In genomic region chr17:76261421-76262215, GRCh38 we compare ENCODE assay signal across 9 cellular contexts. TPM values are rescaled to one million over a fixed set of nuclear protein-coding genes. Genes with fewer than 3 reads are reported as not detected.
DNase-seq lines count a peak whose midpoint lies in the region; ATAC-seq and TF ChIP-seq lines count a peak whose summit lies in the region.
"Had no signal": no experiment of that assay in that cellular context is flagged by ENCODE, and none has a peak within 500 bp of the region (broad histone marks: within the 10 kb centered on the region; RNA-seq: fewer than 3 reads in every experiment).

No MANE protein-coding gene starts in this region.

- H3K4me1 Mint-ChIP-seq in Calu3 (ENCODE audit: low read depth, unreplicated experiment) (peaks cover 56% of the 10 kb centered on the region), IgD-negative memory B cell (peaks cover 40 to 47% (median 45%) of the 10 kb centered on the region in 3 donors), nephron (peaks cover 23% of the 10 kb centered on the region)

- CTCF ChIA-PET in Calu3 (lab: Charles Lee) = interaction anchor here (0.7 to 1.5 kb wide), 6 partner anchors 10 to 258 kb away, joined by 3 to 5 read pairs (median 3); partner anchors contain the start of gene PRPSAP1

- H3K36me3 ChIP-seq in brain microvascular endothelial cell (replicated peaks) = no peaks in the 10 kb centered on the region

- no peak for DNase-seq in Calu3
- peak; percentile 49 for DNase-seq in brain microvascular endothelial cell
- DNase-seq in superior temporal gyrus (ENCODE audit: extremely low spot score) = no peak
- DNase-seq: activated CD4-positive, alpha-beta T cell treated with anti-CD3 and anti-CD28 coated beads, Interleukin-2, amount 50 U/mL, for 48 hours had no signal

- H3K27ac ChIP-seq in brain microvascular endothelial cell = no peak overlapping the region

- BruUV-seq in Calu3 (replicated peaks; lab: Mats Ljungman, UMichigan) = no TSS peak

- no peak for ATAC-seq in GM18517 (IDR thresholded peaks at IDR 0.05; ENCODE audit: unreplicated experiment)
- ATAC-seq in HG02571 (IDR thresholded peaks at IDR 0.05; ENCODE audit: unreplicated experiment) = no peak
- no peak for ATAC-seq in GM18861 (IDR thresholded peaks at IDR 0.05; ENCODE audit: unreplicated experiment)

- no peaks in the 10 kb centered on the region for H3K27me3 ChIP-seq in brain microvascular endothelial cell (replicated peaks)

- in situ Hi-C loops in brain microvascular endothelial cell (cut with HindIII; ENCODE audit: low pct_ligation_motif_present, low sequenced_read_pairs) = loop anchor here (25.0 kb wide), 1 partner anchor 99 kb away; no protein-coding TSS in a partner anchor

- H3K36me3 Mint-ChIP-seq in Calu3 (ENCODE audit: insufficient read depth, unreplicated experiment) = peaks cover 47% of the 10 kb centered on the region
- no peaks in the 10 kb centered on the region for H3K36me3 Mint-ChIP-seq in IgD-negative memory B cell
- H3K36me3 Mint-ChIP-seq in nephron (ENCODE audit: low read depth) = no peaks in the 10 kb centered on the region

- H3K9me3 Mint-ChIP-seq in Calu3 (ENCODE audit: low read depth, unreplicated experiment) (no peaks in the 10 kb centered on the region), IgD-negative memory B cell (no peaks in the 10 kb centered on the region), nephron (no peaks in the 10 kb centered on the region)

- intact Hi-C loops in Calu3 (cut with micrococcal nuclease; ENCODE audit: unreplicated experiment) = no loop called here

- H3K27me3 Mint-ChIP-seq in Calu3 (ENCODE audit: unreplicated experiment) = no peaks in the 10 kb centered on the region
- H3K27me3 Mint-ChIP-seq in IgD-negative memory B cell = no peaks in the 10 kb centered on the region
- no peaks in the 10 kb centered on the region for H3K27me3 Mint-ChIP-seq in nephron (ENCODE audit: low read depth)

- no peak for TF ChIP-seq CTCF in Calu3 (IDR thresholded peaks at IDR 0.05; ENCODE audit: unreplicated experiment)
- TF ChIP-seq CTCF in brain microvascular endothelial cell (IDR thresholded peaks at IDR 0.05; ENCODE audit: low read depth, low read length, missing control alignments) = no peak
- no peak for TF ChIP-seq CTCF in nephron (IDR thresholded peaks at IDR 0.05; ENCODE audit: unreplicated experiment in 3 of 3)

- H3K4me3 Mint-ChIP-seq in Calu3 (ENCODE audit: low read depth, unreplicated experiment) = no peak overlapping the region
- H3K4me3 Mint-ChIP-seq in IgD-negative memory B cell = peak overlapping the region; percentile 60 to 89 (median 84)
- H3K4me3 Mint-ChIP-seq in nephron = no peak overlapping the region

- no peak overlapping the region for H3K4me3 ChIP-seq in brain microvascular endothelial cell (ENCODE audit: low read depth, low read length)

- H3K27ac Mint-ChIP-seq in Calu3 (ENCODE audit: unreplicated experiment) (peak overlapping the region; percentile 93), IgD-negative memory B cell (peak overlapping the region; percentile 88 to 100 (median 89)), nephron (peak overlapping the region in 2 of 3 experiments; percentile 77 to 98)

RNA-seq across cellular contexts. Expression of gene UBALD2, which starts 3.5 kb away (rescaled TPM):
- total RNA-seq in Calu3 (2022) = 74.3 and 87.9 TPM in 2 replicates
- 4.3 TPM for polyA plus RNA-seq in IgD-negative memory B cell

RNA-seq across cellular contexts. Expression of gene RNF157, which starts 21.3 kb away (rescaled TPM):
- total RNA-seq in Calu3 (2022) = 15.3 and 17.6 TPM in 2 replicates
- 0.43 TPM for polyA plus RNA-seq in IgD-negative memory B cell

RNA-seq across cellular contexts. Expression of gene QRICH2, which starts 46.5 kb away (rescaled TPM):
- total RNA-seq in Calu3 (2022) = 3.0 and 3.9 TPM in 2 replicates
- polyA plus RNA-seq in IgD-negative memory B cell = 0.14 TPM

Comparison
In these comparisons a context has a peak if more than half of its experiments do, and no peak if none do; other contexts are left out.
1. H3K4me3 Mint-ChIP-seq: peak in IgD-negative memory B cell (4 of 4); none in Calu3 (single experiment) and nephron (0 of 3).
2. Peak in every context shown above with its lines, with median percentiles within 50 percentile points of each other: H3K27ac Mint-ChIP-seq.